In the genomic region with DNA sequence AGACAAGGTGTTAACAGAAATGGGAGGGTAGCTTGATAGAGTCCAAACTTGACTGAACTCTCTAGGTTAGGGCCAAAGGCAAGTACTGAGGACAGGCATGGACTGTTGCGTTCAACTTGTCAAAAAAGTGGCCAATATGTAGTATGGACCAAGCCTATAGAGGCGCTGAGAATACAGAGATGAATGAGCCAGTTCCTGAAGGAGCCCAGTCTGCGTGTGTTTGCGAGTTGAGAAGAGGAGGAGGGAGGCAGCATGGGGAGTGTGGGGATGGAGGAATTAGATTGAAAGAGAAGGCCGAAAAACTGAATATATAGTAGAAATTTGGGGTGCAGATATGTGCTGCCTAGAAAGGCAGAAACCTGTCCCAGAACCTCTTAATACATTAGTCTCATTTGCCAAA, we compare ENCODE assay signal across 8 cellular contexts. TPM values are rescaled to one million over a fixed set of nuclear protein-coding genes. Genes with fewer than 3 reads are reported as not detected.
DNase-seq lines count a peak whose midpoint lies in the region; ATAC-seq and TF ChIP-seq lines count a peak whose summit lies in the region.

No MANE protein-coding gene starts in this region.

- no peak for TF ChIP-seq CTCF in WI38 (IDR thresholded peaks at IDR 0.05; ENCODE audit: low read depth, low read length)
- no peak for TF ChIP-seq CTCF in gastroesophageal sphincter (IDR thresholded peaks at IDR 0.05)
- TF ChIP-seq CTCF in prostate gland (IDR thresholded peaks at IDR 0.05), result no peak

- peaks cover 0 to 30% (median 4%) of the 10 kb centered on the region in 3 donors for H3K4me1 ChIP-seq in gastroesophageal sphincter
- H3K4me1 ChIP-seq in prostate gland (replicated peaks), result no peaks in the 10 kb centered on the region

- DNase-seq in NCI-H345 (lab: John Stamatoyannopoulos, UW), result peak; percentile 40
- DNase-seq in NCI-H345 treated with DMSO at 0.1 percent for 48 hours (lab: John Stamatoyannopoulos, UW; ENCODE audit: unreplicated experiment), result no peak
- DNase-seq in HT-29 (ENCODE audit: low spot score), result peak; percentile 45
- DNase-seq in prostate gland (ENCODE audit: low spot score), result no peak
- no peak for DNase-seq in activated CD8-positive, alpha-beta memory T cell treated with anti-CD3 and anti-CD28 coated beads for 24 hours

- TF ChIP-seq POLR2A in gastroesophageal sphincter (IDR thresholded peaks at IDR 0.05) (no peak), prostate gland (IDR thresholded peaks at IDR 0.05) (no peak)

- peak overlapping the region; percentile 25 to 100 (median 98) for H3K27ac ChIP-seq in gastroesophageal sphincter
- H3K27ac ChIP-seq in prostate gland, result peak overlapping the region; percentile 95 to 99

- 4 to 8% methylated on average over 5 of the region's 5 CpGs for WGBS in gastroesophageal sphincter (ENCODE audit: low coverage in 1 of 2), 2 donors
- WGBS in prostate gland, result 12% methylated on average over 5 of the region's 5 CpGs

- peak overlapping the region; percentile 97 for H3K4me3 ChIP-seq in WI38 (ENCODE audit: low read depth, low read length)
- H3K4me3 ChIP-seq in gastroesophageal sphincter, result peak overlapping the region; percentile 83 to 88
- peak overlapping the region; percentile 76 to 99 for H3K4me3 ChIP-seq in prostate gland

- intact Hi-C loops in prostate gland (cut with DNase I), result loop anchor here (2.0 to 10.0 kb wide), 5 partner anchors 38 to 433 kb away; no protein-coding TSS in a partner anchor

- TF ChIP-seq EP300 in gastroesophageal sphincter (IDR thresholded peaks at IDR 0.05), result no peak

- ATAC-seq in gastroesophageal sphincter (no peak), HG03135 (IDR thresholded peaks at IDR 0.05; ENCODE audit: unreplicated experiment) (no peak)

- H3K27me3 ChIP-seq in gastroesophageal sphincter (no peaks in the 10 kb centered on the region), prostate gland (replicated peaks; ENCODE audit: insufficient read depth) (no peaks in the 10 kb centered on the region)

- H3K36me3 ChIP-seq in gastroesophageal sphincter, result no peaks in the 10 kb centered on the region
- H3K36me3 ChIP-seq in prostate gland, result no peaks in the 10 kb centered on the region

- H3K9me3 ChIP-seq in gastroesophageal sphincter (no peaks in the 10 kb centered on the region), prostate gland (no peaks in the 10 kb centered on the region)

RNA-seq across cellular contexts. Expression of gene SIPA1L1, which starts 0.6 kb away (rescaled TPM):
- 15.1 and 19.3 TPM in 2 replicates for total RNA-seq in HT-29 (2014; rRNA removed; shearing (Covaris generic))
- total RNA-seq in gastroesophageal sphincter (10 to 100 TPM; 23.6 to 61.0 (median 44.7) TPM), prostate gland (10 to 100 TPM; 11.3 to 60.9 TPM)

Comparison
In these comparisons a context has a peak if more than half of its experiments do, and no peak if none do; other contexts are left out.
1. DNase-seq: peak in NCI-H345 (single experiment) and HT-29 (single experiment); none in NCI-H345 treated with DMSO at 0.1 percent for 48 hours (single experiment), prostate gland (single experiment) and activated CD8-positive, alpha-beta memory T cell treated with anti-CD3 and anti-CD28 coated beads for 24 hours (single experiment).
2. Peak in every context shown above with its lines, with median percentiles within 50 percentile points of each other: H3K4me3 ChIP-seq.